18 cellular contexts compared by ENCODE assay signal in the genomic region with DNA sequence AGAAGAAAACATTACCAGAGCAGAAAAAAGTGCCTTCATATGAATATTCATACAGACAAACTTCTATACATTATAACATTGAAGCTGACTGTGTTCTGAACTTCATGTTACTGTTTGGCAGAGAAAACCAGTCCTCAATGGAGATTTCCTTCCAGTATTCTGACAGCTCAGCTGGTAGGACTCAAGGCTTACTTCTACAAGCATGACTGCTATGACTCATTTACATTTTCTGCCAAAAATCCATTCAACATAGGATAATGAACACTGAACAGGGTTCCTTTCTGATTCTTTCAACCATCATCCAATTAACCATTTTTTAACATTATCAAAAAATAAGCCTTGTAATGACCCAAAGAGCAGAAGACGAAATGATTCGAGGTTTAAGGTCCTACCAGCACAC. TPM values are rescaled to one million over a fixed set of nuclear protein-coding genes. Genes with fewer than 3 reads are reported as not detected.
A peak's percentile ranks its signal among the peaks of the same experiment; 100 is the strongest.
DNase-seq lines count a peak whose midpoint lies in the region; ATAC-seq, FAIRE-seq and TF ChIP-seq lines count a peak whose summit lies in the region.
"Had no signal": no experiment of that assay in that cellular context is flagged by ENCODE, and none has a peak within 500 bp of the region (broad histone marks: within the 10 kb centered on the region; RNA-seq: fewer than 3 reads in every experiment).

No MANE protein-coding gene starts in this region.

- H3K27me3 ChIP-seq in GM23248 (replicated peaks; ENCODE audit: insufficient read depth) (peaks cover 3% of the 10 kb centered on the region), pancreas (no peaks in the 10 kb centered on the region)
- H3K27me3 ChIP-seq: SJCRH30 had no signal

- H3K4me1 ChIP-seq in GM23248 (ENCODE audit: insufficient read depth): no peaks in the 10 kb centered on the region
- peaks cover 0 to 3% (median under 1%) of the 10 kb centered on the region in 3 donors for H3K4me1 ChIP-seq in pancreas

- no peaks in the 10 kb centered on the region for H3K36me3 ChIP-seq in GM23248 (ENCODE audit: low read depth)
- H3K36me3 ChIP-seq in pancreas: no peaks in the 10 kb centered on the region
- H3K36me3 ChIP-seq: colonic mucosa, SJCRH30 had no signal

- no peak overlapping the region for H2AFZ ChIP-seq in GM23248

- H3K9ac ChIP-seq in GM23248: no peak overlapping the region

- H3K9me3 ChIP-seq in GM23248 (ENCODE audit: low read depth): no peaks in the 10 kb centered on the region
- no peaks in the 10 kb centered on the region for H3K9me3 ChIP-seq in pancreas
- H3K9me3 ChIP-seq: colonic mucosa, mucosa of descending colon, SJCRH30 had no signal

- no peak overlapping the region for H3K4me2 ChIP-seq in GM23248 (ENCODE audit: unreplicated experiment)

- H3K27ac ChIP-seq in GM23248: no peak overlapping the region
- no peak overlapping the region for H3K27ac ChIP-seq in pancreas
- H3K27ac ChIP-seq: colonic mucosa, SJCRH30 had no signal

- no peaks in the 10 kb centered on the region for H3F3A ChIP-seq in GM23248 (ENCODE audit: insufficient read depth)

- FAIRE-seq in pancreas (lab: Jason Lieb, UNC): no peak

- peak; percentile 18 for DNase-seq in GM23248
- DNase-seq in amniotic epithelial cell (ENCODE audit: low read depth): peak; percentile 9
- DNase-seq in fibroblast of pulmonary artery (ENCODE audit: low read depth): peak; percentile 61
- DNase-seq in pancreas: no peak
- no peak for DNase-seq in activated T-cell treated with anti-CD3 and anti-CD28 coated beads, Interleukin-2, amount 50 U/mL, for 1 hour
- DNase-seq in COLO829 (ENCODE audit: low spot score): no peak
- DNase-seq: colonic mucosa, Karpas-422, left colon, mucosa of descending colon, NCI-H1105, NCI-H2107, NCI-H526, SJCRH30, T-helper 17 cell had no signal

- H3K9me2 ChIP-seq in GM23248 (ENCODE audit: insufficient read depth): no peaks in the 10 kb centered on the region

- intact Hi-C loops in pancreas (cut with DNase I): no loop called here

- ATAC-seq in pancreas (peak in 3 of 4 donors; percentile 40 to 63 (median 62)), GM18519 (IDR thresholded peaks at IDR 0.05; ENCODE audit: low FRiP score, unreplicated experiment) (no peak)
- ATAC-seq: left colon, mucosa of descending colon, T-helper 17 cell had no signal

- H3K4me3 ChIP-seq in GM23248 (no peak overlapping the region), fibroblast of pulmonary artery (replicated peaks; ENCODE audit: low read depth, low read length) (no peak overlapping the region), pancreas (no peak overlapping the region)
- H3K4me3 ChIP-seq: colonic mucosa, mucosa of descending colon, SJCRH30 had no signal

- TF ChIP-seq CTCF in fibroblast of pulmonary artery (IDR thresholded peaks at IDR 0.05; ENCODE audit: low read length, missing control alignments) (no peak), pancreas (IDR thresholded peaks at IDR 0.05) (no peak)

- WGBS in GM23248 (ENCODE audit: low coverage in 1 of 2, low lambda C conversion rate in 2 of 2, missing lambda C conversion rate in 2 of 2), 2 experiments: 35 to 45% methylated on average over 2 of the region's 2 CpGs
- WGBS in pancreas, 2 donors: 88% methylated on average over 2 of the region's 2 CpGs

- in situ Hi-C loops in GM23248 (cut with MboI): no loop called here

- H3K79me2 ChIP-seq in GM23248 (ENCODE audit: insufficient read depth): no peaks in the 10 kb centered on the region

- H4K20me1 ChIP-seq in GM23248 (ENCODE audit: insufficient read depth): no peaks in the 10 kb centered on the region

RNA-seq across cellular contexts. Expression of gene COL9A1, which starts 25.4 kb away (rescaled TPM):
- total RNA-seq in GM23248 (2014; rRNA removed; shearing (Covaris generic)): not detected in 2 replicates
- polyA plus RNA-seq in GM23248 (2016; fragmentation: Nextera tagmentation; extraction: Ambion mirVana) (not detected in 2 replicates), pancreas (1 to 10 TPM in 1 of 2 donors, under 1 TPM in 1; 0.27 to 1.1 TPM)
- total RNA-seq in pancreas: 1 to 10 TPM in 1 of 6 donors, under 1 TPM in 2, not detected in 3; 0.09 to 1.1 (median 0.17) TPM
- total RNA-seq: HT1080, pulmonary artery endothelial cell, T-helper 17 cell had no signal

Comparison
In these comparisons a context has a peak if more than half of its experiments do, and no peak if none do; other contexts are left out.
1. DNase-seq: peak in GM23248 (single experiment), amniotic epithelial cell (single experiment) and fibroblast of pulmonary artery (single experiment); none in pancreas (0 of 6), activated T-cell treated with anti-CD3 and anti-CD28 coated beads, Interleukin-2, amount 50 U/mL, for 1 hour (single experiment) and COLO829 (single experiment).